Comparison of ENCODE assay signal across 1 cellular context in the genomic region with DNA sequence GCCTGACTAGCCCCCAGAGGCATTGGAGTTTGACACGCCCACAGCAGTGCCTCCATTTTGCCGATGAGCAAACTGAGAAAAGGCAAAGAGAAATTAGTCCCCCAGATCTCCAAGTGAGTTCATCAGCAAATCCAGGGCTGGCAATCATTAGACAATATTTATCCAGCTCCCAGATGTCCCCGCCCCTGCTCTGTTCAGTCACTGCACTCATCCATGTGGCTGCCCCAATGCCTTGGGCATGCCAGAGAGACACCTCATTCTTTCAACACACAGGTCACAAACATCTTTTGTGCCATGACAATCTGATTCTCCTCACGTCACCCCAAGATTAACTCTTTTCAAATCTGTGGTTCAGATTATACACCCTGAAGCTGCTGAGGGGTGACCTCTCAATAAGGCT.
TF ChIP-seq lines count a peak whose summit lies in the region.

No MANE protein-coding gene starts in this region.

TF ChIP-seq in liver, 16 proteins besides CTCF, POLR2A, EP300 and RAD21 (continued from another document):
- TF ChIP-seq HNF4G (IDR thresholded peaks at IDR 0.05) (no peak), YY1 (IDR thresholded peaks at IDR 0.05) (peak; percentile 76), RXRA (IDR thresholded peaks at IDR 0.05) (peak; percentile 61 to 90), FOXA2 (IDR thresholded peaks at IDR 0.05) (no peak), NR2F2 (IDR thresholded peaks at IDR 0.05) (no peak), EGR1 (IDR thresholded peaks at IDR 0.05; ENCODE audit: low read depth in 2 of 2) (peak in 1 of 2 donors; percentile 76), TAF1 (conservative IDR thresholded peaks at IDR 0.05) (no peak), HNF4A (conservative IDR thresholded peaks at IDR 0.05) (peak; percentile 45 to 85), JUND (IDR thresholded peaks at IDR 0.05) (peak in 1 of 2 donors; percentile 62), ATF3 (IDR thresholded peaks at IDR 0.05) (no peak), MAX (IDR thresholded peaks at IDR 0.05) (peak; percentile 75)
- TF ChIP-seq, protein P1, sequence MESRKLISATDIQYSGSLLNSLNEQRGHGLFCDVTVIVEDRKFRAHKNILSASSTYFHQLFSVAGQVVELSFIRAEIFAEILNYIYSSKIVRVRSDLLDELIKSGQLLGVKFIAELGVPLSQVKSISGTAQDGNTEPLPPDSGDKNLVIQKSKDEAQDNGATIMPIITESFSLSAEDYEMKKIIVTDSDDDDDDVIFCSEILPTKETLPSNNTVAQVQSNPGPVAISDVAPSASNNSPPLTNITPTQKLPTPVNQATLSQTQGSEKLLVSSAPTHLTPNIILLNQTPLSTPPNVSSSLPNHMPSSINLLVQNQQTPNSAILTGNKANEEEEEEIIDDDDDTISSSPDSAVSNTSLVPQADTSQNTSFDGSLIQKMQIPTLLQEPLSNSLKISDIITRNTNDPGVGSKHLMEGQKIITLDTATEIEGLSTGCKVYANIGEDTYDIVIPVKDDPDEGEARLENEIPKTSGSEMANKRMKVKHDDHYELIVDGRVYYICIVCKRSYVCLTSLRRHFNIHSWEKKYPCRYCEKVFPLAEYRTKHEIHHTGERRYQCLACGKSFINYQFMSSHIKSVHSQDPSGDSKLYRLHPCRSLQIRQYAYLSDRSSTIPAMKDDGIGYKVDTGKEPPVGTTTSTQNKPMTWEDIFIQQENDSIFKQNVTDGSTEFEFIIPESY (IDR thresholded peaks at IDR 0.05) = peak; percentile 27
